8 cellular contexts compared by ENCODE assay signal in the genomic region with DNA sequence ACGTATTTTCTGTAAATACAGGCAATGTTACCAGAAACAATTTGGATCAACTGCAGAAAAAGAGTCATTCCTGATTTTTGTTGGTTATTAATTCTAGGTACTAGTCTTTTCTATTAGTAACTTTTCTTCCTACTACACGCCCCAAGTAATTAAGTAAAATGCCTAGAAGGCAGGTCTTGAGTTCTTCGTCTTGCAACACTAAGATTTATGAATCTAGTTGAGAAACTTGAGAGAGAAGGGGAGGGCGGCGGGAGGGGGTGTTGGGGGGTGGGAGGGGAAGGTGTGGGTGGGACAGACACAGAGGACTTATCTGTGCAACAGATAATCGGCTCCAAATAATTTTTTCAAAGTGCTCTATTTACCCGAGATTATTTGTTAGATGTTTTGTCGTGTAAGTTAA. TPM values are rescaled to one million over a fixed set of nuclear protein-coding genes. Genes with fewer than 3 reads are reported as not detected.
DNase-seq lines count a peak whose midpoint lies in the region; ATAC-seq, FAIRE-seq and TF ChIP-seq lines count a peak whose summit lies in the region.

No MANE protein-coding gene starts in this region.

- in situ Hi-C loops in HepG2 (cut with HindIII; ENCODE audit: extremely low pct_ligation_motif_present, low pct_unique_long_range_greater_than_20kb), result loop anchor here (5.0 to 10.0 kb wide), 2 partner anchors 139 to 381 kb away; no protein-coding TSS in a partner anchor

- no peaks in the 10 kb centered on the region for H3K9me3 Mint-ChIP-seq in activated naive CD4-positive, alpha-beta T cell treated with anti-CD3 and anti-CD28 coated beads, Interleukin-2, amount 10 ng/mL, durations not matched to agents 7 days and 5 days
- H3K9me3 Mint-ChIP-seq in activated T-helper 2 cell treated with anti-CD3 and anti-CD28 coated beads, Interferon-gamma antibody, Interleukin-2, Interleukin-4, amounts not matched to agents 10 μg/mL and 5 μg/mL and 100 μg/mL, durations not matched to agents 14 hours and 24 hours and 36 hours, result no peaks in the 10 kb centered on the region

- POLR2A ChIA-PET in HepG2 (lab: Yijun Ruan, JAX), result no interaction called here

- 0% methylated on average over 8 of the region's 8 CpGs for WGBS in HepG2 (ENCODE audit: low lambda C conversion rate)
- WGBS in upper lobe of left lung, 2 donors, result 1 to 30% methylated on average over 7 to 8 of the region's 8 CpGs

- peak overlapping the region; percentile 89 for H3K4me3 Mint-ChIP-seq in activated naive CD4-positive, alpha-beta T cell treated with anti-CD3 and anti-CD28 coated beads, Interleukin-2, amount 10 ng/mL, durations not matched to agents 7 days and 5 days
- H3K4me3 Mint-ChIP-seq in activated T-helper 2 cell treated with anti-CD3 and anti-CD28 coated beads, Interferon-gamma antibody, Interleukin-2, Interleukin-4, amounts not matched to agents 10 μg/mL and 5 μg/mL and 100 μg/mL, durations not matched to agents 14 hours and 24 hours and 36 hours (ENCODE audit: low read depth), result peak overlapping the region; percentile 90

- ATAC-seq in HepG2 (no peak), upper lobe of left lung (ENCODE audit: low FRiP score in 2 of 2) (no peak)

- H3K4me1 ChIP-seq in HepG2 (ENCODE audit: insufficient read depth, low read length) (peaks cover 19% of the 10 kb centered on the region; the same call in 1 of the 2 replicates), upper lobe of left lung (peaks cover 5 to 30% (median 11%) of the 10 kb centered on the region in 4 donors)

- H3K9ac ChIP-seq in HepG2 (ENCODE audit: insufficient read depth, low read depth, low read length), result peak overlapping the region; percentile 80

- no TSS peak for BruUV-seq in HepG2 (replicated peaks; lab: Mats Ljungman, UMichigan)

- H3K27ac Mint-ChIP-seq in activated naive CD4-positive, alpha-beta T cell treated with anti-CD3 and anti-CD28 coated beads, Interleukin-2, amount 10 ng/mL, durations not matched to agents 7 days and 5 days, result peak overlapping the region; percentile 96
- H3K27ac Mint-ChIP-seq in activated T-helper 2 cell treated with anti-CD3 and anti-CD28 coated beads, Interferon-gamma antibody, Interleukin-2, Interleukin-4, amounts not matched to agents 10 μg/mL and 5 μg/mL and 100 μg/mL, durations not matched to agents 14 hours and 24 hours and 36 hours, result peak overlapping the region; percentile 97

- TF ChIP-seq EP300 in HepG2 (IDR thresholded peaks at IDR 0.05; ENCODE audit: low read depth in 2 of 2, low read length in 2 of 2) (no peak), HepG2 (CRISPR knock-in tag; IDR thresholded peaks at IDR 0.05; ENCODE audit: borderline replicate concordance) (no peak), upper lobe of left lung (IDR thresholded peaks at IDR 0.05) (no peak)

- peak overlapping the region; percentile 91 for H3K27ac ChIP-seq in HepG2 (ENCODE audit: extremely low read length, insufficient read depth, low read length)
- peak overlapping the region; percentile 98 to 99 (median 98) for H3K27ac ChIP-seq in upper lobe of left lung

- no peak for TF ChIP-seq RAD21 in HepG2 (CRISPR knock-in tag; IDR thresholded peaks at IDR 0.05)

- H3K4me3 ChIP-seq in HepG2 (replicated peaks in 1 of 3; ENCODE audit: insufficient read depth in 1 of 3, low read depth in 2 of 3, low read length in 3 of 3) (peak overlapping the region; percentile 76 to 87 (median 81); a peak in 5 of 6 replicates), upper lobe of left lung (peak overlapping the region in 3 of 4 donors; percentile 73 to 83 (median 73))

- TF ChIP-seq POLR2A in HepG2 (IDR thresholded peaks at IDR 0.05; ENCODE audit: insufficient read depth in 1 of 2, low read depth in 2 of 2, low read length in 2 of 2) (no peak), upper lobe of left lung (IDR thresholded peaks at IDR 0.05) (no peak)

- no peak for DNase-seq in activated naive CD4-positive, alpha-beta T cell treated with anti-CD3 and anti-CD28 coated beads, Interleukin-2, amount 10 ng/mL, durations not matched to agents 7 days and 5 days
- no peak for DNase-seq in activated naive CD4-positive, alpha-beta T cell treated with anti-CD3 and anti-CD28 coated beads, Interleukin-2, amount 50 U/mL, for 16 hours
- no peak for DNase-seq in activated T-helper 2 cell treated with anti-CD3 and anti-CD28 coated beads, Interferon-gamma antibody, Interleukin-2, Interleukin-4, amounts not matched to agents 10 μg/mL and 5 μg/mL and 100 μg/mL, durations not matched to agents 14 hours and 24 hours and 36 hours (ENCODE audit: low spot score)
- DNase-seq in HepG2 (ENCODE audit: low spot score), result no peak
- no peak for DNase-seq in upper lobe of left lung
- DNase-seq in AG08396 (ENCODE audit: low spot score), result no peak
- no peak for DNase-seq in GM20000 (ENCODE audit: low spot score)
- no peak for DNase-seq in NCI-H510A treated with DMSO at 0.1 percent for 48 hours (lab: John Stamatoyannopoulos, UW)

- H3K79me2 ChIP-seq in HepG2 (ENCODE audit: insufficient read depth, low read length), result peaks cover 23% of the 10 kb centered on the region

- peak overlapping the region; percentile 66 for H3K4me2 ChIP-seq in HepG2 (ENCODE audit: low read depth, low read length)

- H3K36me3 Mint-ChIP-seq in activated naive CD4-positive, alpha-beta T cell treated with anti-CD3 and anti-CD28 coated beads, Interleukin-2, amount 10 ng/mL, durations not matched to agents 7 days and 5 days, result peaks cover 21% of the 10 kb centered on the region
- H3K36me3 Mint-ChIP-seq in activated T-helper 2 cell treated with anti-CD3 and anti-CD28 coated beads, Interferon-gamma antibody, Interleukin-2, Interleukin-4, amounts not matched to agents 10 μg/mL and 5 μg/mL and 100 μg/mL, durations not matched to agents 14 hours and 24 hours and 36 hours (ENCODE audit: low read depth), result peaks cover 35% of the 10 kb centered on the region

- no peak overlapping the region for H2AFZ ChIP-seq in HepG2 (ENCODE audit: low read length)

- intact Hi-C loops in activated T-helper 2 cell treated with anti-CD3 and anti-CD28 coated beads, Interferon-gamma antibody, Interleukin-2, Interleukin-4, amounts not matched to agents 10 μg/mL and 5 μg/mL and 100 μg/mL, durations not matched to agents 14 hours and 24 hours and 36 hours (cut with micrococcal nuclease), result loop anchor here (2.0 to 5.0 kb wide), 3 partner anchors 273 to 406 kb away; a partner anchor contains a TSS
- intact Hi-C loops in HepG2 (cut with micrococcal nuclease; ENCODE audit: unreplicated experiment), result loop anchor here (5.0 to 10.0 kb wide), 3 partner anchors 139 to 269 kb away; a partner anchor contains a TSS

- peaks cover 44% of the 10 kb centered on the region for H3K4me1 Mint-ChIP-seq in activated naive CD4-positive, alpha-beta T cell treated with anti-CD3 and anti-CD28 coated beads, Interleukin-2, amount 10 ng/mL, durations not matched to agents 7 days and 5 days
- H3K4me1 Mint-ChIP-seq in activated T-helper 2 cell treated with anti-CD3 and anti-CD28 coated beads, Interferon-gamma antibody, Interleukin-2, Interleukin-4, amounts not matched to agents 10 μg/mL and 5 μg/mL and 100 μg/mL, durations not matched to agents 14 hours and 24 hours and 36 hours (ENCODE audit: low read depth), result peaks cover 35% of the 10 kb centered on the region

- 0 out of 5 replicates have a peak, but pooled peaks cover 3 to 4% of the 10 kb centered on the region in 2 experiments for H3K36me3 ChIP-seq in HepG2 (replicated peaks in 1 of 2; ENCODE audit: control insufficient read depth in 1 of 2, insufficient read depth in 2 of 2, low read length in 2 of 2)
- no peaks in the 10 kb centered on the region for H3K36me3 ChIP-seq in upper lobe of left lung

- no peaks in the 10 kb centered on the region for H4K20me1 ChIP-seq in HepG2 (ENCODE audit: insufficient read depth, low read length)

- H3K9me3 ChIP-seq in HepG2 (ENCODE audit: low read length) (no peaks in the 10 kb centered on the region), upper lobe of left lung (no peaks in the 10 kb centered on the region)

- TF ChIP-seq CTCF in HepG2 (CRISPR knock-in tag; IDR thresholded peaks at IDR 0.05) (no peak), upper lobe of left lung (IDR thresholded peaks at IDR 0.05) (no peak), GM20000 (IDR thresholded peaks at IDR 0.05; ENCODE audit: extremely low read depth, missing control alignments) (no peak)

- FAIRE-seq in HepG2 (lab: Jason Lieb, UNC), result no peak

- no peaks in the 10 kb centered on the region for H3K27me3 Mint-ChIP-seq in activated naive CD4-positive, alpha-beta T cell treated with anti-CD3 and anti-CD28 coated beads, Interleukin-2, amount 10 ng/mL, durations not matched to agents 7 days and 5 days
- no peaks in the 10 kb centered on the region for H3K27me3 Mint-ChIP-seq in activated T-helper 2 cell treated with anti-CD3 and anti-CD28 coated beads, Interferon-gamma antibody, Interleukin-2, Interleukin-4, amounts not matched to agents 10 μg/mL and 5 μg/mL and 100 μg/mL, durations not matched to agents 14 hours and 24 hours and 36 hours (ENCODE audit: low read depth)

- CTCF ChIA-PET in activated naive CD4-positive, alpha-beta T cell treated with anti-CD3 and anti-CD28 coated beads, Interleukin-2, amount 10 ng/mL, durations not matched to agents 7 days and 5 days (lab: Charles Lee), result no interaction called here
- CTCF ChIA-PET in HepG2 (lab: Yijun Ruan, JAX; ENCODE audit: low intra/inter-chr PET ratio, low total read pairs), result no interaction called here

- H3K27me3 ChIP-seq in HepG2 (ENCODE audit: control insufficient read depth in 1 of 2, insufficient read depth in 2 of 2, low read length in 2 of 2) (no peaks in the 10 kb centered on the region; a peak in 1 of 5 replicates), upper lobe of left lung (no peaks in the 10 kb centered on the region)

RNA-seq across cellular contexts. Expression of a gene that starts 3.0 kb away (rescaled TPM):
- 40.1 and 42.1 TPM in 2 replicates for total RNA-seq in activated T-helper 2 cell treated with anti-CD3 and anti-CD28 coated beads, Interferon-gamma antibody, Interleukin-2, Interleukin-4, amounts not matched to agents 10 μg/mL and 5 μg/mL and 100 μg/mL, durations not matched to agents 14 hours and 24 hours and 36 hours
- total RNA-seq in HepG2 (2016; rRNA removed; fragmentation: Illumina TruSeq; extraction: Trizol) (28.5 and 39.3 TPM in 2 replicates), upper lobe of left lung (10 to 100 TPM; 13.5 to 27.2 (median 22.0) TPM)
- 4.4 and 4.9 TPM in 2 replicates for total RNA-seq in HepG2 (2016; cell fraction: cytosol; rRNA removed; fragmentation: Illumina TruSeq; extraction: Trizol; ENCODE audit: low read depth)
- 28.3 and 39.3 TPM in 2 replicates for total RNA-seq in HepG2 (2016; cell fraction: insoluble cytoplasmic fraction; rRNA removed; fragmentation: Illumina TruSeq; extraction: Trizol)
- 26.3 and 31.2 TPM in 2 replicates for total RNA-seq in HepG2 (2016; cell fraction: membrane; rRNA removed; fragmentation: Illumina TruSeq; extraction: Trizol)
- total RNA-seq in HepG2 (2016; cell fraction: nucleus; rRNA removed; fragmentation: Illumina TruSeq; extraction: Trizol), result 11.1 and 12.7 TPM in 2 replicates
- 7.3 and 8.0 TPM in 2 replicates for polyA plus RNA-seq in HepG2 (2011; rRNA removed)
- polyA plus RNA-seq in HepG2 (2011; cell fraction: cytosol; rRNA removed), result 4.0 and 5.2 TPM in 2 replicates
- polyA plus RNA-seq in HepG2 (2011; cell fraction: nucleus; rRNA removed), result 5.0 and 31.6 TPM in 2 replicates
- polyA plus RNA-seq in HepG2 (2012), result 14.6 and 15.1 TPM in 2 replicates
- 5.2 and 6.0 TPM in 2 replicates for polyA plus RNA-seq in HepG2 (2016; cell fraction: cytosol; fragmentation: Illumina TruSeq; extraction: Trizol; ENCODE audit: low read depth)
- polyA plus RNA-seq in HepG2 (2016; cell fraction: insoluble cytoplasmic fraction; fragmentation: Illumina TruSeq; extraction: Trizol; ENCODE audit: low read depth), result 33.5 and 34.7 TPM in 2 replicates
- polyA plus RNA-seq in HepG2 (2016; cell fraction: membrane; fragmentation: Illumina TruSeq; extraction: Trizol; ENCODE audit: low read depth), result 17.5 and 18.0 TPM in 2 replicates
- polyA plus RNA-seq in HepG2 (2016; cell fraction: nucleus; fragmentation: Illumina TruSeq; extraction: Trizol; ENCODE audit: insufficient read depth, low read depth), result 30.3 and 31.1 TPM in 2 replicates
- 13.2 and 22.3 TPM in 2 replicates for polyA minus RNA-seq in HepG2 (2011; rRNA and poly(A)+ RNA removed; ENCODE audit: low replicate concordance)
- polyA minus RNA-seq in HepG2 (2011; cell fraction: cytosol; rRNA and poly(A)+ RNA removed), result 11.1 and 11.9 TPM in 2 replicates
- 8.2 and 10.6 TPM in 2 replicates for polyA minus RNA-seq in HepG2 (2011; cell fraction: nucleus; rRNA and poly(A)+ RNA removed)
